Comparison of ENCODE assay signal across 22 cellular contexts in genomic region chr7:117045927-117046710, GRCh38.
"Had no signal": no experiment of that assay in that cellular context is flagged by ENCODE, and none has a peak within 500 bp of the region (broad histone marks: within the 10 kb centered on the region; RNA-seq: fewer than 3 reads in every experiment).

No MANE protein-coding gene starts in this region.

- H3K4me3 ChIP-seq: breast epithelium, coronary artery, esophagus squamous epithelium, gastrocnemius medialis, mucosa of descending colon, sigmoid colon, thoracic aorta, upper lobe of left lung had no signal

- H3K27me3 ChIP-seq: breast epithelium, esophagus squamous epithelium, gastrocnemius medialis, sigmoid colon, upper lobe of left lung had no signal

- H3K9me3 ChIP-seq: breast epithelium, esophagus squamous epithelium, gastrocnemius medialis, mucosa of descending colon, sigmoid colon, thoracic aorta, upper lobe of left lung had no signal

- H3K36me3 ChIP-seq: breast epithelium, esophagus squamous epithelium, gastrocnemius medialis, sigmoid colon, thoracic aorta, upper lobe of left lung had no signal

- DNase-seq: activated CD4-positive, alpha-beta memory T cell treated with anti-CD3 and anti-CD28 coated beads for 36 hours; activated CD4-positive, alpha-beta T cell treated with anti-CD3 and anti-CD28 coated beads for 48 hours; activated effector memory CD4-positive, alpha-beta T cell treated with Interleukin-2 at 50 U/mL for 16 hours; activated naive CD4-positive, alpha-beta T cell treated with anti-CD3 and anti-CD28 coated beads for 36 hours; activated naive CD8-positive, alpha-beta T cell treated with anti-CD3 and anti-CD28 coated beads, Interleukin-2, amount 10 ng/mL, durations not matched to agents 7 days and 5 days; activated T-cell treated with anti-CD3 and anti-CD28 coated beads, Interleukin-2, amount 50 U/mL, for 72 hours; amniotic stem cell; esophagus squamous epithelium; gastrocnemius medialis; hippocampal formation; mesenchymal stem cell; naive B cell; retina; sigmoid colon; stimulated activated CD4-positive, alpha-beta T cell treated with anti-CD3 and anti-CD28 coated beads, Interleukin-2, amount 100 ng/mL, for 48 hours; stimulated activated naive CD4-positive, alpha-beta T cell; T1000; upper lobe of left lung had no signal

- H3K27ac ChIP-seq: breast epithelium, esophagus squamous epithelium, sigmoid colon, upper lobe of left lung had no signal
